ENCODE assay signal across 22 cellular contexts in the genomic region with DNA sequence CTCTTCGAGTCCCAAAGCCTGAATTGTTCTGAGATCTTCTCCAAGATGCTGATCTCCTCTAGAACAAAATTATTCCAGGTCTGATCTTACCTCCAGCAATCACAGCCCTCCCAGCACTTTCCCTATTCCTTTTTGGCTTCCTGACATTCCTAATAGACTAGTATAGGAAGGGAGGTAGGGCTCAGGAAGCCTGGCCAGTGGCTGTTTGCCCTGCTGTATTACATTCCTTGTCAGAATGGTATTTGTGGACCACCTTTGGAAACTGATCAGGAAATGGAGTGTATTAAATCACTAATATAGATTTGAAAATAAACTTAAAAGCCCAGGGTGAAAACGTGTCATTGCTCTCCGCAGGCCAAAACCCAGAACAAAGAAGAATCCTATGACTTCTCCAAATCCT.
A peak's percentile ranks its signal among the peaks of the same experiment; 100 is the strongest.
DNase-seq lines count a peak whose midpoint lies in the region; ATAC-seq and TF ChIP-seq lines count a peak whose summit lies in the region.
"Had no signal": no experiment of that assay in that cellular context is flagged by ENCODE, and none has a peak within 500 bp of the region (broad histone marks: within the 10 kb centered on the region; RNA-seq: fewer than 3 reads in every experiment).

No MANE protein-coding gene starts in this region.

- H3K27ac ChIP-seq in cardiac muscle cell, result peak overlapping the region; percentile 44
- peak overlapping the region in 1 of 12 donors; percentile 16 for H3K27ac ChIP-seq in heart left ventricle
- H3K27ac ChIP-seq: 22Rv1, BLaER1, C4-2B had no signal

- TF ChIP-seq POLR2A in heart left ventricle (IDR thresholded peaks at IDR 0.05), result no peak

- no peak for TF ChIP-seq CTCF in cardiac muscle cell (IDR thresholded peaks at IDR 0.05; ENCODE audit: low read depth, low read length)
- TF ChIP-seq CTCF in heart left ventricle (IDR thresholded peaks at IDR 0.05), result no peak
- TF ChIP-seq CTCF in WTC11 (IDR thresholded peaks at IDR 0.05), result no peak
- TF ChIP-seq CTCF in activated CD8-positive, alpha-beta T cell treated with anti-CD3 and anti-CD28 coated beads for 36 hours (IDR thresholded peaks at IDR 0.05), result no peak

- H3K27ac Mint-ChIP-seq in WTC11, result peak overlapping the region; percentile 88; the same call in 1 of the 2 replicates
- H3K27ac Mint-ChIP-seq in stimulated activated naive CD8-positive, alpha-beta T cell treated with anti-CD3 and anti-CD28 coated beads, Interleukin-15, amount 100 ng/mL, for 72 hours, result no peak overlapping the region
- H3K27ac Mint-ChIP-seq in activated CD8-positive, alpha-beta T cell treated with anti-CD3 and anti-CD28 coated beads for 36 hours, result no peak overlapping the region
- H3K27ac Mint-ChIP-seq: B cell; CD8-positive, alpha-beta T cell; HFFc6 had no signal

- ATAC-seq in heart left ventricle (no peak), WTC11 (no peak)
- ATAC-seq in stimulated activated naive CD8-positive, alpha-beta T cell treated with anti-CD3 and anti-CD28 coated beads, Interleukin-15, amount 100 ng/mL, for 72 hours, result no peak
- ATAC-seq in activated CD8-positive, alpha-beta T cell treated with anti-CD3 and anti-CD28 coated beads for 36 hours, result no peak
- ATAC-seq: CD8-positive, alpha-beta T cell; GM12878 had no signal

- H3K27me3 ChIP-seq in cardiac muscle cell (no peaks in the 10 kb centered on the region), heart left ventricle (no peaks in the 10 kb centered on the region)
- H3K27me3 ChIP-seq: BLaER1 had no signal

- intact Hi-C loops in heart left ventricle (cut with DNase I), result loop anchor here in 2 of 10 donors (10.0 kb wide), 2 partner anchors 74 to 196 kb away; a partner anchor contains a TSS
- intact Hi-C loops in activated CD8-positive, alpha-beta T cell treated with anti-CD3 and anti-CD28 coated beads for 36 hours (cut with micrococcal nuclease), result no loop called here

- no peaks in the 10 kb centered on the region for H3K4me1 ChIP-seq in cardiac muscle cell (ENCODE audit: low read depth)
- peaks cover 0 to 18% (median 6%) of the 10 kb centered on the region in 12 donors for H3K4me1 ChIP-seq in heart left ventricle
- H3K4me1 ChIP-seq: BLaER1, HAP-1 had no signal

- H3K4me1 Mint-ChIP-seq in WTC11, result no peaks in the 10 kb centered on the region
- H3K4me1 Mint-ChIP-seq in stimulated activated naive CD8-positive, alpha-beta T cell treated with anti-CD3 and anti-CD28 coated beads, Interleukin-15, amount 100 ng/mL, for 72 hours, result no peaks in the 10 kb centered on the region
- no peaks in the 10 kb centered on the region for H3K4me1 Mint-ChIP-seq in activated CD8-positive, alpha-beta T cell treated with anti-CD3 and anti-CD28 coated beads for 36 hours (ENCODE audit: low read depth)
- H3K4me1 Mint-ChIP-seq: B cell; CD4-positive, CD25-positive, alpha-beta regulatory T cell had no signal

- peaks cover 69% of the 10 kb centered on the region for H3K36me3 ChIP-seq in cardiac muscle cell
- H3K36me3 ChIP-seq in heart left ventricle, result peaks cover 4 to 97% (median 85%) of the 10 kb centered on the region in 9 donors

- WGBS in heart left ventricle, 4 donors, result 63 to 95% (median 78%) methylated on average over 3 of the region's 3 CpGs

- H3K4me3 ChIP-seq in cardiac muscle cell, result no peak overlapping the region
- no peak overlapping the region for H3K4me3 ChIP-seq in heart left ventricle
- H3K4me3 ChIP-seq: BLaER1, GM12878, HAP-1 had no signal

- H3K36me3 Mint-ChIP-seq in WTC11, result peaks cover 87% of the 10 kb centered on the region
- peaks cover 7% of the 10 kb centered on the region for H3K36me3 Mint-ChIP-seq in activated CD8-positive, alpha-beta T cell treated with anti-CD3 and anti-CD28 coated beads for 36 hours (ENCODE audit: low read depth)

- no peaks in the 10 kb centered on the region for H3K27me3 Mint-ChIP-seq in WTC11 (ENCODE audit: low read depth)
- no peaks in the 10 kb centered on the region for H3K27me3 Mint-ChIP-seq in stimulated activated naive CD8-positive, alpha-beta T cell treated with anti-CD3 and anti-CD28 coated beads, Interleukin-15, amount 100 ng/mL, for 72 hours
- no peaks in the 10 kb centered on the region for H3K27me3 Mint-ChIP-seq in activated CD8-positive, alpha-beta T cell treated with anti-CD3 and anti-CD28 coated beads for 36 hours
- H3K27me3 Mint-ChIP-seq: B cell; CD4-positive, CD25-positive, alpha-beta regulatory T cell had no signal

- CTCF ChIA-PET in WTC11 (lab: Charles Lee), result no interaction called here
- CTCF ChIA-PET in activated CD8-positive, alpha-beta T cell treated with anti-CD3 and anti-CD28 coated beads for 36 hours (lab: Charles Lee), result no interaction called here

- H3K9me3 ChIP-seq in cardiac muscle cell (ENCODE audit: low read depth), result no peaks in the 10 kb centered on the region
- no peaks in the 10 kb centered on the region for H3K9me3 ChIP-seq in heart left ventricle
- H3K9me3 ChIP-seq: BLaER1, HAP-1 had no signal

- H3K9me3 Mint-ChIP-seq in WTC11, result peaks cover 4% of the 10 kb centered on the region; the same call in 1 of the 2 replicates
- H3K9me3 Mint-ChIP-seq in stimulated activated naive CD8-positive, alpha-beta T cell treated with anti-CD3 and anti-CD28 coated beads, Interleukin-15, amount 100 ng/mL, for 72 hours, result no peaks in the 10 kb centered on the region
- no peaks in the 10 kb centered on the region for H3K9me3 Mint-ChIP-seq in activated CD8-positive, alpha-beta T cell treated with anti-CD3 and anti-CD28 coated beads for 36 hours
- H3K9me3 Mint-ChIP-seq: CD4-positive, CD25-positive, alpha-beta regulatory T cell; CD8-positive, alpha-beta T cell; HFFc6 had no signal

- DNase-seq in cardiac muscle cell (ENCODE audit: low read depth in 1 of 2, low spot score in 1 of 2) (no peak), heart left ventricle (no peak), WTC11 (ENCODE audit: low spot score) (no peak), dermis microvascular lymphatic vessel endothelial cell (ENCODE audit: low read depth in 2 of 2) (peak; percentile 37 to 76), lung microvascular endothelial cell (ENCODE audit: low read depth in 2 of 2) (peak; percentile 19 to 72), pons (ENCODE audit: low spot score) (no peak)
- DNase-seq in stimulated activated naive CD8-positive, alpha-beta T cell treated with anti-CD3 and anti-CD28 coated beads, Interleukin-15, amount 100 ng/mL, for 72 hours, result no peak
- DNase-seq in activated CD8-positive, alpha-beta T cell treated with anti-CD3 and anti-CD28 coated beads for 36 hours, result no peak
- DNase-seq: CD4-positive, CD25-positive, alpha-beta regulatory T cell; CD8-positive, alpha-beta T cell; DMS 273 treated with DMSO at 0.1 percent for 48 hours; DMS79; EL; GDM1; GOT3; HFFc6 had no signal

- no peak overlapping the region for H3K4me3 Mint-ChIP-seq in WTC11
- H3K4me3 Mint-ChIP-seq in stimulated activated naive CD8-positive, alpha-beta T cell treated with anti-CD3 and anti-CD28 coated beads, Interleukin-15, amount 100 ng/mL, for 72 hours, result no peak overlapping the region
- H3K4me3 Mint-ChIP-seq in activated CD8-positive, alpha-beta T cell treated with anti-CD3 and anti-CD28 coated beads for 36 hours, result no peak overlapping the region
- H3K4me3 Mint-ChIP-seq: B cell; CD4-positive, CD25-positive, alpha-beta regulatory T cell; CD8-positive, alpha-beta T cell; HFFc6 had no signal

- POLR2A ChIA-PET in WTC11 (lab: Charles Lee), result no interaction called here
- POLR2A ChIA-PET in activated CD8-positive, alpha-beta T cell treated with anti-CD3 and anti-CD28 coated beads for 36 hours (lab: Charles Lee), result no interaction called here

TF ChIP-seq in WTC11, 78 proteins besides CTCF, POLR2A, EP300 and RAD21 (continues in another document):
- TF ChIP-seq, protein P1, sequence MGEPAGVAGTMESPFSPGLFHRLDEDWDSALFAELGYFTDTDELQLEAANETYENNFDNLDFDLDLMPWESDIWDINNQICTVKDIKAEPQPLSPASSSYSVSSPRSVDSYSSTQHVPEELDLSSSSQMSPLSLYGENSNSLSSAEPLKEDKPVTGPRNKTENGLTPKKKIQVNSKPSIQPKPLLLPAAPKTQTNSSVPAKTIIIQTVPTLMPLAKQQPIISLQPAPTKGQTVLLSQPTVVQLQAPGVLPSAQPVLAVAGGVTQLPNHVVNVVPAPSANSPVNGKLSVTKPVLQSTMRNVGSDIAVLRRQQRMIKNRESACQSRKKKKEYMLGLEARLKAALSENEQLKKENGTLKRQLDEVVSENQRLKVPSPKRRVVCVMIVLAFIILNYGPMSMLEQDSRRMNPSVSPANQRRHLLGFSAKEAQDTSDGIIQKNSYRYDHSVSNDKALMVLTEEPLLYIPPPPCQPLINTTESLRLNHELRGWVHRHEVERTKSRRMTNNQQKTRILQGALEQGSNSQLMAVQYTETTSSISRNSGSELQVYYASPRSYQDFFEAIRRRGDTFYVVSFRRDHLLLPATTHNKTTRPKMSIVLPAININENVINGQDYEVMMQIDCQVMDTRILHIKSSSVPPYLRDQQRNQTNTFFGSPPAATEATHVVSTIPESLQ (CRISPR knock-in tag; IDR thresholded peaks at IDR 0.05), result no peak
- TF ChIP-seq, protein P2, sequence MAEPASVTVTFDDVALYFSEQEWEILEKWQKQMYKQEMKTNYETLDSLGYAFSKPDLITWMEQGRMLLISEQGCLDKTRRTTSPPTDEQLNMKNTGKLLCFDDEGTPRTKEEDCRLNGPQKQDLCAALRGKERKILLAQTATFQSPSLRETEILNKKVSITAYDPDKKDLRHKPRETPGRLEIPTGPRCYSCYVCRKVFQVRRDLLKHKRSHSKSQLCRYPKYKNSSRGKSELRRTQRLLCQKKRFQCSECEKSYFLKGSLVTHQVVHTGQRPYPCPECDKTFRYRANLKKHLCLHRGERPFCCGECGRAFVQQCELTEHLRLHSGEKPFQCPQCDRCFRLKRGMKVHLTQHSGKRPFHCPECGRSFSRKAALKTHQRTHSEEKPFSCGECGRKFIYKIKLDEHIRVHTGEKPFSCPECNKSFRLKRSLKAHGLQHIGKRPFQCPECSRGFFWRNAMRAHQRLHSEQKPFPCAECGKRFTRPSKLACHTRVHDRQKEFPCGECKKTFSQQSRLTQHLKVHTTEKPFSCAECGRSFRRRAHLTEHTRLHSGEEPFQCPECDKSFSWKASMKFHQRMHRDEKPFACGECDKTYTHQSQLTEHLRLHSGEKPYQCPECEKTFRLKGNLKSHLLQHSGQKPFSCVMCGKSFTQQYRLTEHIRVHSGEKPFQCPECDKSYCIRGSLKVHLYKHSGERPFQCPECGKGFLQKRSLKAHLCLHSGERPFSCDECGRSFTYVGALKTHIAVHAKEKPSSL (CRISPR knock-in tag; conservative IDR thresholded peaks at IDR 0.05), result no peak

Comparison
In these comparisons a context has a peak if more than half of its experiments do, and no peak if none do; other contexts are left out.
1. DNase-seq: peak in dermis microvascular lymphatic vessel endothelial cell (2 of 2) and lung microvascular endothelial cell (2 of 2); none in cardiac muscle cell (0 of 2), heart left ventricle (0 of 5), WTC11 (single experiment), stimulated activated naive CD8-positive, alpha-beta T cell treated with anti-CD3 and anti-CD28 coated beads, Interleukin-15, amount 100 ng/mL, for 72 hours (0 of 2), pons (single experiment) and activated CD8-positive, alpha-beta T cell treated with anti-CD3 and anti-CD28 coated beads for 36 hours (single experiment).